Comparison of ENCODE assay signal across 1 cellular context in genomic region chr7:157465597-157466348, GRCh38.
TF ChIP-seq lines count a peak whose summit lies in the region.

No MANE protein-coding gene starts in this region.

TF ChIP-seq in K562, 482 proteins besides CTCF, POLR2A, EP300 and RAD21 (continued from another document):
- TF ChIP-seq RERE (CRISPR knock-in tag; IDR thresholded peaks at IDR 0.05; ENCODE audit: borderline replicate concordance) (no peak), RBFOX2 (IDR thresholded peaks at IDR 0.05; ENCODE audit: low read depth, low read length) (no peak), ZNF707 (CRISPR knock-in tag; conservative IDR thresholded peaks at IDR 0.05) (no peak), CBX8 (IDR thresholded peaks at IDR 0.05; ENCODE audit: borderline replicate concordance, extremely low read depth, low read depth, low read length, poor library complexity, severe bottlenecking) (peak; percentile 65), ZNF146 (CRISPR knock-in tag; IDR thresholded peaks at IDR 0.05; ENCODE audit: unreplicated experiment) (no peak), HNRNPL (IDR thresholded peaks at IDR 0.05; ENCODE audit: low read depth, low read length) (no peak), ZNF449 (CRISPR knock-in tag; IDR thresholded peaks at IDR 0.05) (no peak), POLR2AphosphoS2 (IDR thresholded peaks at IDR 0.05; ENCODE audit: low read length) (no peak), ARHGAP35 (IDR thresholded peaks at IDR 0.05; ENCODE audit: partially characterized antibody) (no peak)
